13 cellular contexts compared by ENCODE assay signal in genomic region chr14:22489247-22489551, GRCh38.
A peak's percentile ranks its signal among the peaks of the same experiment; 100 is the strongest.
DNase-seq lines count a peak whose midpoint lies in the region; ATAC-seq and TF ChIP-seq lines count a peak whose summit lies in the region.
"Had no signal": no experiment of that assay in that cellular context is flagged by ENCODE, and none has a peak within 500 bp of the region (broad histone marks: within the 10 kb centered on the region; RNA-seq: fewer than 3 reads in every experiment).

No MANE protein-coding gene starts in this region.

- CTCF ChIA-PET in activated CD8-positive, alpha-beta T cell treated with anti-CD3 and anti-CD28 coated beads, Interleukin-2, amount 10 ng/mL, durations not matched to agents 7 days and 5 days (lab: Charles Lee), result no interaction called here

- TF ChIP-seq POLR2A in GM18505 (IDR thresholded peaks at IDR 0.05; ENCODE audit: borderline replicate concordance, extremely low read depth, insufficient read depth, insufficient read length), result peak; percentile 49

- peak overlapping the region; percentile 28 for H3K4me3 ChIP-seq in mononuclear cell (ENCODE audit: low read length)
- H3K4me3 ChIP-seq: breast epithelium, skin epidermis had no signal

- no peaks in the 10 kb centered on the region for H3K9me3 ChIP-seq in mononuclear cell (ENCODE audit: low read depth, low read length)
- H3K9me3 ChIP-seq: breast epithelium had no signal

- H3K4me3 Mint-ChIP-seq in T-helper 1 cell treated with Interleukin-12 subunit alpha and Interleukin-12 subunit beta and Interleukin-4 antibody, amounts not matched to agents 30 μg/mL and 1 μg/mL, for 36 hours, result peak overlapping the region; percentile 89
- peak overlapping the region; percentile 86 for H3K4me3 Mint-ChIP-seq in activated CD8-positive, alpha-beta T cell treated with anti-CD3 and anti-CD28 coated beads, Interleukin-2, amount 10 ng/mL, durations not matched to agents 7 days and 5 days

- peaks cover 63% of the 10 kb centered on the region for H3K36me3 Mint-ChIP-seq in T-helper 1 cell treated with Interleukin-12 subunit alpha and Interleukin-12 subunit beta and Interleukin-4 antibody, amounts not matched to agents 30 μg/mL and 1 μg/mL, for 36 hours (ENCODE audit: low read depth)
- peaks cover 73% of the 10 kb centered on the region for H3K36me3 Mint-ChIP-seq in activated CD8-positive, alpha-beta T cell treated with anti-CD3 and anti-CD28 coated beads, Interleukin-2, amount 10 ng/mL, durations not matched to agents 7 days and 5 days (ENCODE audit: low read depth)

- DNase-seq in T-helper 1 cell (no peak), NCI-H187 treated with DMSO at 0.1 percent for 48 hours (lab: John Stamatoyannopoulos, UW) (no peak), mucosa of gallbladder (ENCODE audit: low spot score) (no peak), NCI-H1092 treated with DMSO at 0.1 percent for 48 hours (lab: John Stamatoyannopoulos, UW) (no peak)
- DNase-seq in activated CD8-positive, alpha-beta T cell treated with anti-CD3 and anti-CD28 coated beads, Interleukin-2, amount 10 ng/mL, durations not matched to agents 7 days and 5 days, result no peak
- DNase-seq: 8988T, left cardiac atrium, NCI-H1105 had no signal

- POLR2A ChIA-PET in activated CD8-positive, alpha-beta T cell treated with anti-CD3 and anti-CD28 coated beads, Interleukin-2, amount 10 ng/mL, durations not matched to agents 7 days and 5 days (lab: Charles Lee), result interaction anchor here (0.6 to 8.0 kb wide), 6 partner anchors 17 to 565 kb away, joined by 3 to 34 read pairs (median 6); no protein-coding TSS in a partner anchor

- H3K27me3 ChIP-seq in mononuclear cell (ENCODE audit: insufficient read depth, low read length), result no peaks in the 10 kb centered on the region
- H3K27me3 ChIP-seq: breast epithelium had no signal

- H3K9me3 Mint-ChIP-seq in T-helper 1 cell treated with Interleukin-12 subunit alpha and Interleukin-12 subunit beta and Interleukin-4 antibody, amounts not matched to agents 30 μg/mL and 1 μg/mL, for 36 hours, result no peaks in the 10 kb centered on the region
- H3K9me3 Mint-ChIP-seq in activated CD8-positive, alpha-beta T cell treated with anti-CD3 and anti-CD28 coated beads, Interleukin-2, amount 10 ng/mL, durations not matched to agents 7 days and 5 days (ENCODE audit: insufficient read depth), result no peaks in the 10 kb centered on the region

- H3K4me1 ChIP-seq in mononuclear cell (ENCODE audit: insufficient read depth, low read length), result peaks cover 22% of the 10 kb centered on the region
- H3K4me1 ChIP-seq: breast epithelium had no signal

- H3K4me1 Mint-ChIP-seq in T-helper 1 cell treated with Interleukin-12 subunit alpha and Interleukin-12 subunit beta and Interleukin-4 antibody, amounts not matched to agents 30 μg/mL and 1 μg/mL, for 36 hours (ENCODE audit: low read depth), result peaks cover 34% of the 10 kb centered on the region
- H3K4me1 Mint-ChIP-seq in activated CD8-positive, alpha-beta T cell treated with anti-CD3 and anti-CD28 coated beads, Interleukin-2, amount 10 ng/mL, durations not matched to agents 7 days and 5 days (ENCODE audit: low read depth), result peaks cover 8% of the 10 kb centered on the region

- ATAC-seq in GM18505 (IDR thresholded peaks at IDR 0.05; ENCODE audit: unreplicated experiment), result no peak
- no peak for ATAC-seq in activated CD8-positive, alpha-beta T cell treated with anti-CD3 and anti-CD28 coated beads, Interleukin-2, amount 10 ng/mL, durations not matched to agents 7 days and 5 days

- H3K27ac Mint-ChIP-seq in T-helper 1 cell treated with Interleukin-12 subunit alpha and Interleukin-12 subunit beta and Interleukin-4 antibody, amounts not matched to agents 30 μg/mL and 1 μg/mL, for 36 hours, result peak overlapping the region; percentile 95
- H3K27ac Mint-ChIP-seq in activated CD8-positive, alpha-beta T cell treated with anti-CD3 and anti-CD28 coated beads, Interleukin-2, amount 10 ng/mL, durations not matched to agents 7 days and 5 days, result peak overlapping the region; percentile 93

- H3K27me3 Mint-ChIP-seq in T-helper 1 cell treated with Interleukin-12 subunit alpha and Interleukin-12 subunit beta and Interleukin-4 antibody, amounts not matched to agents 30 μg/mL and 1 μg/mL, for 36 hours (ENCODE audit: low read depth), result no peaks in the 10 kb centered on the region
- H3K27me3 Mint-ChIP-seq in activated CD8-positive, alpha-beta T cell treated with anti-CD3 and anti-CD28 coated beads, Interleukin-2, amount 10 ng/mL, durations not matched to agents 7 days and 5 days (ENCODE audit: low read depth), result no peaks in the 10 kb centered on the region
